ENCODE assay signal across 3 cellular contexts in genomic region chr22:35721954-35722353, GRCh38.
TF ChIP-seq lines count a peak whose summit lies in the region.

No MANE protein-coding gene starts in this region.

TF ChIP-seq in SK-N-SH, 30 proteins besides CTCF, POLR2A, EP300 and RAD21 (continued from another document):
- no peak for TF ChIP-seq ZBTB33 (IDR thresholded peaks at IDR 0.05; ENCODE audit: borderline replicate concordance, low read depth)
- TF ChIP-seq NRF1 (IDR thresholded peaks at IDR 0.05; ENCODE audit: low read depth, low read length): no peak
- no peak for TF ChIP-seq RFX5 (IDR thresholded peaks at IDR 0.05; ENCODE audit: low read length)
- no peak for TF ChIP-seq ELF1 (IDR thresholded peaks at IDR 0.05)
TF ChIP-seq in SK-N-SH: peak in this region for 0.

TF ChIP-seq in SK-N-SH treated with all-trans-retinoic acid at 6 μM for 48 hours, 23 proteins besides CTCF, POLR2A, EP300 and RAD21 (continued from another document):
- TF ChIP-seq PATZ1 (CRISPR knock-in tag; IDR thresholded peaks at IDR 0.05; ENCODE audit: borderline replicate concordance): no peak
- no peak for TF ChIP-seq PPARA (CRISPR knock-in tag; IDR thresholded peaks at IDR 0.05; ENCODE audit: borderline replicate concordance)
- no peak for TF ChIP-seq ISL1 (CRISPR knock-in tag; IDR thresholded peaks at IDR 0.05)
- no peak for TF ChIP-seq ZFP30 (CRISPR knock-in tag; IDR thresholded peaks at IDR 0.05)
- no peak for TF ChIP-seq TSHZ2 (CRISPR knock-in tag; IDR thresholded peaks at IDR 0.05)
- TF ChIP-seq ZC3H10 (CRISPR knock-in tag; IDR thresholded peaks at IDR 0.05): no peak
- no peak for TF ChIP-seq ZNF8 (CRISPR knock-in tag; IDR thresholded peaks at IDR 0.05)
- no peak for TF ChIP-seq POU6F1 (CRISPR knock-in tag; IDR thresholded peaks at IDR 0.05; ENCODE audit: borderline replicate concordance, low read depth)
- no peak for TF ChIP-seq ZFP3 (CRISPR knock-in tag; IDR thresholded peaks at IDR 0.05)
- TF ChIP-seq SNAI2 (CRISPR knock-in tag; IDR thresholded peaks at IDR 0.05): no peak
- no peak for TF ChIP-seq ZNF70 (CRISPR knock-in tag; IDR thresholded peaks at IDR 0.05)
- no peak for TF ChIP-seq CSRNP3 (CRISPR knock-in tag; IDR thresholded peaks at IDR 0.05)
- TF ChIP-seq RARB (CRISPR knock-in tag; IDR thresholded peaks at IDR 0.05): no peak
TF ChIP-seq in SK-N-SH treated with all-trans-retinoic acid at 6 μM for 48 hours: peak in this region for 0.

TF ChIP-seq in GM23338, 12 proteins besides CTCF, POLR2A, EP300 and RAD21 (continued from another document):
- TF ChIP-seq, protein P1, sequence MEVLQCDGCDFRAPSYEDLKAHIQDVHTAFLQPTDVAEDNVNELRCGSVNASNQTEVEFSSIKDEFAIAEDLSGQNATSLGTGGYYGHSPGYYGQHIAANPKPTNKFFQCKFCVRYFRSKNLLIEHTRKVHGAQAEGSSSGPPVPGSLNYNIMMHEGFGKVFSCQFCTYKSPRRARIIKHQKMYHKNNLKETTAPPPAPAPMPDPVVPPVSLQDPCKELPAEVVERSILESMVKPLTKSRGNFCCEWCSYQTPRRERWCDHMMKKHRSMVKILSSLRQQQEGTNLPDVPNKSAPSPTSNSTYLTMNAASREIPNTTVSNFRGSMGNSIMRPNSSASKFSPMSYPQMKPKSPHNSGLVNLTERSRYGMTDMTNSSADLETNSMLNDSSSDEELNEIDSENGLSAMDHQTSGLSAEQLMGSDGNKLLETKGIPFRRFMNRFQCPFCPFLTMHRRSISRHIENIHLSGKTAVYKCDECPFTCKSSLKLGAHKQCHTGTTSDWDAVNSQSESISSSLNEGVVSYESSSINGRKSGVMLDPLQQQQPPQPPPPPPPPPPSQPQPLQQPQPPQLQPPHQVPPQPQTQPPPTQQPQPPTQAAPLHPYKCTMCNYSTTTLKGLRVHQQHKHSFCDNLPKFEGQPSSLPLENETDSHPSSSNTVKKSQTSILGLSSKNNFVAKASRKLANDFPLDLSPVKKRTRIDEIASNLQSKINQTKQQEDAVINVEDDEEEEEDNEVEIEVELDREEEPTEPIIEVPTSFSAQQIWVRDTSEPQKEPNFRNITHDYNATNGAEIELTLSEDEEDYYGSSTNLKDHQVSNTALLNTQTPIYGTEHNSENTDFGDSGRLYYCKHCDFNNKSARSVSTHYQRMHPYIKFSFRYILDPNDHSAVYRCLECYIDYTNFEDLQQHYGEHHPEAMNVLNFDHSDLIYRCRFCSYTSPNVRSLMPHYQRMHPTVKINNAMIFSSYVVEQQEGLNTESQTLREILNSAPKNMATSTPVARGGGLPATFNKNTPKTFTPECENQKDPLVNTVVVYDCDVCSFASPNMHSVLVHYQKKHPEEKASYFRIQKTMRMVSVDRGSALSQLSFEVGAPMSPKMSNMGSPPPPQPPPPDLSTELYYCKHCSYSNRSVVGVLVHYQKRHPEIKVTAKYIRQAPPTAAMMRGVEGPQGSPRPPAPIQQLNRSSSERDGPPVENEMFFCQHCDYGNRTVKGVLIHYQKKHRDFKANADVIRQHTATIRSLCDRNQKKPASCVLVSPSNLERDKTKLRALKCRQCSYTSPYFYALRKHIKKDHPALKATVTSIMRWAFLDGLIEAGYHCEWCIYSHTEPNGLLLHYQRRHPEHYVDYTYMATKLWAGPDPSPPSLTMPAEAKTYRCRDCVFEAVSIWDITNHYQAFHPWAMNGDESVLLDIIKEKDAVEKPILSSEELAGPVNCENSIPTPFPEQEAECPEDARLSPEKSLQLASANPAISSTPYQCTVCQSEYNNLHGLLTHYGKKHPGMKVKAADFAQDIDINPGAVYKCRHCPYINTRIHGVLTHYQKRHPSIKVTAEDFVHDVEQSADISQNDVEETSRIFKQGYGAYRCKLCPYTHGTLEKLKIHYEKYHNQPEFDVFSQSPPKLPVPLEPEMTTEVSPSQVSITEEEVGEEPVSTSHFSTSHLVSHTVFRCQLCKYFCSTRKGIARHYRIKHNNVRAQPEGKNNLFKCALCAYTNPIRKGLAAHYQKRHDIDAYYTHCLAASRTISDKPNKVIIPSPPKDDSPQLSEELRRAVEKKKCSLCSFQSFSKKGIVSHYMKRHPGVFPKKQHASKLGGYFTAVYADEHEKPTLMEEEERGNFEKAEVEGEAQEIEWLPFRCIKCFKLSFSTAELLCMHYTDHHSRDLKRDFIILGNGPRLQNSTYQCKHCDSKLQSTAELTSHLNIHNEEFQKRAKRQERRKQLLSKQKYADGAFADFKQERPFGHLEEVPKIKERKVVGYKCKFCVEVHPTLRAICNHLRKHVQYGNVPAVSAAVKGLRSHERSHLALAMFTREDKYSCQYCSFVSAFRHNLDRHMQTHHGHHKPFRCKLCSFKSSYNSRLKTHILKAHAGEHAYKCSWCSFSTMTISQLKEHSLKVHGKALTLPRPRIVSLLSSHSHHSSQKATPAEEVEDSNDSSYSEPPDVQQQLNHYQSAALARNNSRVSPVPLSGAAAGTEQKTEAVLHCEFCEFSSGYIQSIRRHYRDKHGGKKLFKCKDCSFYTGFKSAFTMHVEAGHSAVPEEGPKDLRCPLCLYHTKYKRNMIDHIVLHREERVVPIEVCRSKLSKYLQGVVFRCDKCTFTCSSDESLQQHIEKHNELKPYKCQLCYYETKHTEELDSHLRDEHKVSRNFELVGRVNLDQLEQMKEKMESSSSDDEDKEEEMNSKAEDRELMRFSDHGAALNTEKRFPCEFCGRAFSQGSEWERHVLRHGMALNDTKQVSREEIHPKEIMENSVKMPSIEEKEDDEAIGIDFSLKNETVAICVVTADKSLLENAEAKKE (CRISPR knock-in tag; IDR thresholded peaks at IDR 0.05): no peak
- TF ChIP-seq ZNF114 (CRISPR knock-in tag; IDR thresholded peaks at IDR 0.05) (no peak), EZH2 (IDR thresholded peaks at IDR 0.05; ENCODE audit: low read depth, unreplicated experiment) (no peak), NANOG (IDR thresholded peaks at IDR 0.05; ENCODE audit: borderline replicate concordance) (no peak), CREB1 (CRISPR knock-in tag; IDR thresholded peaks at IDR 0.05; ENCODE audit: low read depth) (no peak), JUNB (IDR thresholded peaks at IDR 0.05; ENCODE audit: unreplicated experiment) (no peak)
